18 cellular contexts compared by ENCODE assay signal in the genomic region with DNA sequence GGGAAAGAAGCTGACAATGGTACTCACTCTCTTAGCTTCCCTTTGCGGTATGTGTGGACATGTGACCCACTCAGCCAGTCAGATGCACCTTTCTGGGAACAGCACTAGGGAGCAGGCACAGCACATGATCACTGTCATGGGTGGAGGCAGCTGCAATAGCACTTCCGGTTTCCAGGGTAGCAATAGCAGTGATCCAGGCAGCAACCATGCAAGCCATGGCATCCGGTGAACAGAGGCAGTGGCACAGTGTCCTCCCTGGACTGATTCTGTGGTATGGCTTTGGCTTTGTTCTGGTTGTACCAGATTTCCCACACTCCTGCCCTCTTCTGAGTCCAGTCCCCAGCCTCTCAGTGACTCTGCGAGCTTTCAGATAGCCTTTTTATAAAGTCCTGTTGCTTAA.
A peak's percentile ranks its signal among the peaks of the same experiment; 100 is the strongest.
DNase-seq lines count a peak whose midpoint lies in the region; ATAC-seq lines count a peak whose summit lies in the region.
"Had no signal": no experiment of that assay in that cellular context is flagged by ENCODE, and none has a peak within 500 bp of the region (broad histone marks: within the 10 kb centered on the region; RNA-seq: fewer than 3 reads in every experiment).

No MANE protein-coding gene starts in this region.

- in situ Hi-C loops in SK-MEL-5 (cut with HindIII; ENCODE audit: low pct_unique_long_range_greater_than_20kb, low sequenced_read_pairs) = no loop called here

- DNase-seq in Right ventricle myocardium superior (peak; percentile 46), cardiac septum (ENCODE audit: low spot score) (no peak), SK-MEL-5 (ENCODE audit: low read depth, low spot score) (peak; percentile 65), left colon (peak in 1 of 2 donors; percentile 9), NCI-H128 (lab: John Stamatoyannopoulos, UW; ENCODE audit: unreplicated experiment) (no peak), cerebellar nuclear complex (lab: John Stamatoyannopoulos, UW) (no peak), RPMI8226 (no peak)
- DNase-seq: activated CD4-positive, alpha-beta T cell treated with anti-CD3 and anti-CD28 coated beads, Interleukin-2, amount 10 ng/mL, durations not matched to agents 7 days and 5 days; activated naive CD4-positive, alpha-beta T cell treated with Interleukin-2 at 50 U/mL for 16 hours; CD8-positive, alpha-beta T cell; EL; endodermal cell; hypothalamus; NCI-H345; nucleus accumbens had no signal

- intact Hi-C loops in Right ventricle myocardium superior (cut with DNase I) (loop anchor here (10.0 kb wide), 1 partner anchor 57 kb away; no protein-coding TSS in a partner anchor), cardiac septum (cut with DNase I) (no loop called here), left colon (cut with DNase I, micrococcal nuclease) (no loop called here)

- ATAC-seq in Right ventricle myocardium superior (ENCODE audit: poor library complexity) = peak; percentile 11
- peak; percentile 38 for ATAC-seq in left colon
- no peak for ATAC-seq in HG03439 (IDR thresholded peaks at IDR 0.05; ENCODE audit: unreplicated experiment)
- ATAC-seq: CD8-positive, alpha-beta T cell; PC-3; SK-N-SH treated with all-trans-retinoic acid at 6 μM for 48 hours had no signal

Comparison
In these comparisons a context has a peak if more than half of its experiments do, and no peak if none do; other contexts are left out.
1. DNase-seq: peak in Right ventricle myocardium superior (single experiment) and SK-MEL-5 (single experiment); none in cardiac septum (single experiment), NCI-H128 (single experiment), cerebellar nuclear complex (0 of 2) and RPMI8226 (single experiment).